18 cellular contexts compared by ENCODE assay signal in the genomic region with DNA sequence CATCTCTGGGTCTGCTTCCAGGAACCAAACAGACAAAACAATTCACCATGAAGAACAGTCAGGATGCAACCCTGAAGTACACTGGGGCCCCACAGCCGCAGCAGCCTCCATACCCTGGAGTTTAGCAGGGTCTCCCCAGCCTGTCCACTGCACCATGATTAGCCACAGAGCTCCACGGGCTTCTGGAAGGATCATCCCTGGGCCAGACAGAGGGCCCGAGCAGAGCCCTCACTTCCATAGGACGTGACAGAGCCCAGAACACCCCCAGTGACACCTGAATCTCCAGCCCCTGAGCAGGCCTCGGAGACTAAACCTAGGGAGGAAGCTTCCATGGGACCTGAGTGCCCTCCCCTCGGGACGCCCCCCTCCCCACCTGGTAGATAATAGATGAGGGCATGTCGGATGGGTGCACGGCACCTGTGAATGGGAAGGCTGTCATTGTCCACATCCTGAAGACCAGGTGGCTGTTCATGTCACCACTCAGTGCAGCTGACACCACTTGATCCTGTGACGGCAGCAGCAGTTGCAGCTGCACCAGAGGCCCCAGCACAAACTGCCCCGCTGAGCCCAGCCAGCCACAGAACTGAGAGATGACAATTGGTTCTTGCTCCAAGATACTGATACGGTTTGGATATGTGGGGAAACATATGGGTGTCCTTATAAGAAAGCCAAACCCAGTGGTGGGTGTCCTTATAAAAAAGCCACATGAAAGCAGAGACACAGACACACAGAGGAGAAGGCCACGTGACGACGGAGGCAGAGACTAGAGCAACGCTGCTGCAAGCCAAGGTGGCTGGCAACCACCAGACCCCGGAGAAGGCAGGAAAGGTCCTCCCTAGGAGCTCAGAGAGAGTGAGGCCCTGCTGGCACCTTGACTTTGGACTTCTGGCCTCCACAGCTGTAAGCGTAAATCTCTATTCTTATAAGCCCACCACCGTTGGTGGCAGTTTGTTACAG. TPM values are rescaled to one million over a fixed set of nuclear protein-coding genes. Genes with fewer than 3 reads are reported as not detected.
DNase-seq lines count a peak whose midpoint lies in the region; ATAC-seq, FAIRE-seq and TF ChIP-seq lines count a peak whose summit lies in the region.
"Had no signal": no experiment of that assay in that cellular context is flagged by ENCODE, and none has a peak within 500 bp of the region (broad histone marks: within the 10 kb centered on the region; RNA-seq: fewer than 3 reads in every experiment).

No MANE protein-coding gene starts in this region.

- H3K4me2 ChIP-seq in H1 (ENCODE audit: insufficient read depth in 1 of 2, low read depth in 2 of 2, low read length in 2 of 2), result no peak overlapping the region

- H2AFZ ChIP-seq in H1 (ENCODE audit: low read length), result no peak overlapping the region

- peaks cover 11 to 97% of the 10 kb centered on the region in 2 experiments for H3K79me2 ChIP-seq in H1 (ENCODE audit: control insufficient read depth in 1 of 2, insufficient read depth in 2 of 2, low read length in 2 of 2)

- intact Hi-C loops in left ventricle myocardium superior (cut with micrococcal nuclease), result no loop called here
- intact Hi-C loops in left ventricle myocardium inferior (cut with micrococcal nuclease), result no loop called here

- no peak overlapping the region for H2BK120ac ChIP-seq in H1 (replicated peaks; ENCODE audit: low read depth, low read length)

- H3K27ac ChIP-seq in left ventricle myocardium inferior (replicated peaks) (no peak overlapping the region), H1 (ENCODE audit: low read depth, low read length) (no peak overlapping the region)
- H3K27ac ChIP-seq: prostate gland, skin epidermis, WERI-Rb-1 had no signal

- no peak overlapping the region for H2AK5ac ChIP-seq in H1 (ENCODE audit: low read depth, low read length)

- peak; percentile 16 for DNase-seq in left ventricle myocardium superior
- DNase-seq in left ventricle myocardium inferior, result no peak
- DNase-seq in NAMALWA (ENCODE audit: low spot score), result peak; percentile 40
- no peak for DNase-seq in H1 (ENCODE audit: low read depth in 1 of 2, low spot score in 2 of 2)
- DNase-seq: activated CD4-positive, alpha-beta memory T cell treated with anti-CD3 and anti-CD28 coated beads, Interleukin-2, amount 10 ng/mL, durations not matched to agents 7 days and 5 days; activated T-cell treated with anti-CD3 and anti-CD28 coated beads, Interleukin-2, amount 50 U/mL, for 24 hours; left colon; NCI-H748 treated with DMSO at 0.1 percent for 48 hours; stimulated activated naive CD4-positive, alpha-beta T cell treated with Interleukin-2 at 50 U/mL for 16 hours; WERI-Rb-1 had no signal

- H2BK20ac ChIP-seq in H1 (ENCODE audit: low read length), result no peak overlapping the region

- H3K23ac ChIP-seq in H1 (ENCODE audit: insufficient read length), result no peak overlapping the region

- no peak overlapping the region for H3K14ac ChIP-seq in H1 (ENCODE audit: insufficient read length)

- FAIRE-seq in H1 (lab: Jason Lieb, UNC), result no peak
- FAIRE-seq: colon had no signal

- no peak overlapping the region for H3K9ac ChIP-seq in H1 (replicated peaks in 1 of 4; ENCODE audit: extremely low read depth in 1 of 4, low read depth in 3 of 4, low read length in 3 of 4)

- no peak for TF ChIP-seq CTCF in left ventricle myocardium inferior (IDR thresholded peaks at IDR 0.05; ENCODE audit: borderline replicate concordance)
- TF ChIP-seq CTCF in H1 (IDR thresholded peaks at IDR 0.05; ENCODE audit: control extremely low read depth in 1 of 3, insufficient read depth in 1 of 3, low read depth in 1 of 3, low read length in 3 of 3), result no peak

- TF ChIP-seq POLR2A in H1 (IDR thresholded peaks at IDR 0.05; ENCODE audit: control extremely low read depth in 1 of 2, low read depth in 2 of 2, low read length in 2 of 2), result no peak

- H3K9me3 ChIP-seq in left ventricle myocardium inferior (replicated peaks) (no peaks in the 10 kb centered on the region), H1 (ENCODE audit: insufficient read depth in 2 of 2, low read depth in 1 of 2, low read length in 1 of 2) (no peaks in the 10 kb centered on the region; a peak in 1 of 4 replicates)
- H3K9me3 ChIP-seq: Caco-2, prostate gland, tibial nerve had no signal

- H2BK15ac ChIP-seq in H1 (ENCODE audit: low read length), result no peak overlapping the region

- H3K4me3 ChIP-seq in left ventricle myocardium inferior (no peak overlapping the region), H1 (ENCODE audit: extremely low read depth in 1 of 4, insufficient read depth in 2 of 4, low read depth in 3 of 4, low read length in 4 of 4) (no peak overlapping the region)
- H3K4me3 ChIP-seq: prostate gland, skin epidermis, tibial nerve had no signal

- H3K36me3 ChIP-seq in left ventricle myocardium inferior (no peaks in the 10 kb centered on the region), H1 (ENCODE audit: control insufficient read depth in 2 of 4, insufficient read depth in 4 of 4, low read length in 3 of 4) (peaks cover 19 to 58% (median 33%) of the 10 kb centered on the region in 4 experiments; a peak in 7 of 8 replicates)
- H3K36me3 ChIP-seq: prostate gland, tibial nerve had no signal

- H3K18ac ChIP-seq in H1 (ENCODE audit: extremely low read depth, low read length), result no peak overlapping the region

- no peak overlapping the region for H4K5ac ChIP-seq in H1 (ENCODE audit: insufficient read length, low read depth, low read length)

- POLR2A ChIA-PET in H1 (lab: Charles Lee; ENCODE audit: partially characterized antibody), result interaction anchor here (0.9 to 18.0 kb wide), 5 partner anchors 8 to 24 kb away, joined by 3 to 291 read pairs (median 8); a partner anchor contains a TSS

- no peak overlapping the region for H3K4ac ChIP-seq in H1 (replicated peaks; ENCODE audit: insufficient read length, low read depth, low read length)

- no peak for TF ChIP-seq RAD21 in H1 (IDR thresholded peaks at IDR 0.05 in 1 of 2, conservative IDR thresholded peaks at IDR 0.05 in 1 of 2; ENCODE audit: low read depth in 2 of 2, low read length in 2 of 2)

- H3K27me3 ChIP-seq in left ventricle myocardium inferior (ENCODE audit: low read depth), result peaks cover 65% of the 10 kb centered on the region
- H3K27me3 ChIP-seq in H1 (replicated peaks in 1 of 4; ENCODE audit: control insufficient read depth in 3 of 4, extremely low read depth in 1 of 4, insufficient read depth in 3 of 4, low read length in 3 of 4), result no peaks in the 10 kb centered on the region

- H2BK12ac ChIP-seq in H1 (ENCODE audit: low read depth, low read length), result no peak overlapping the region

- TF ChIP-seq EP300 in H1 (IDR thresholded peaks at IDR 0.05; ENCODE audit: borderline replicate concordance in 1 of 2, low read depth in 2 of 2, low read length in 2 of 2), result no peak

- H3K23me2 ChIP-seq in H1 (ENCODE audit: low read depth, low read length), result no peaks in the 10 kb centered on the region; the same call in 1 of the 2 replicates

- no peak overlapping the region for H3K56ac ChIP-seq in H1 (replicated peaks; ENCODE audit: insufficient read length, low read depth, low read length)

- WGBS in H1 (ENCODE audit: extremely low coverage in 1 of 2, insufficient coverage in 1 of 2, insufficient read length in 1 of 2, insufficient replicate concordance in 2 of 2, low coverage in 1 of 2, low lambda C conversion rate in 2 of 2, missing lambda C conversion rate in 1 of 2), 2 experiments, result 92% methylated on average over 16 of the region's 19 CpGs; no CpG with 5 or more reads in 1 of the 2 experiments

- CTCF ChIA-PET in H1 (lab: Charles Lee; ENCODE audit: partially characterized antibody), result interaction anchor here (1.2 to 2.0 kb wide), 3 partner anchors 9 to 43 kb away, joined by 3 to 5 read pairs (median 3); no protein-coding TSS in a partner anchor

- no peak overlapping the region for H2BK5ac ChIP-seq in H1 (ENCODE audit: low read depth, low read length)

- H4K20me1 ChIP-seq in H1 (replicated peaks in 1 of 2; ENCODE audit: control insufficient read depth in 1 of 2, insufficient read depth in 2 of 2, low read length in 2 of 2), result peaks cover 46 to 53% of the 10 kb centered on the region in 2 experiments

- H3K79me1 ChIP-seq in H1 (ENCODE audit: low read depth, low read length), result peaks cover 34% of the 10 kb centered on the region

- ATAC-seq in left ventricle myocardium superior (no peak), GM19463 (IDR thresholded peaks at IDR 0.05; ENCODE audit: unreplicated experiment) (no peak), GM19395 (IDR thresholded peaks at IDR 0.05; ENCODE audit: unreplicated experiment) (no peak), HG03565 (IDR thresholded peaks at IDR 0.05; ENCODE audit: unreplicated experiment) (no peak)
- ATAC-seq: left colon had no signal

- peak overlapping the region; percentile 15 for H4K8ac ChIP-seq in H1 (ENCODE audit: extremely low read depth, insufficient read depth, low read length)

- no peaks in the 10 kb centered on the region for H3K4me1 ChIP-seq in left ventricle myocardium inferior
- H3K4me1 ChIP-seq in H1 (replicated peaks in 1 of 4; ENCODE audit: control insufficient read depth in 3 of 4, insufficient read depth in 4 of 4, low read length in 3 of 4), result peaks cover 0 to 11% (median 8%) of the 10 kb centered on the region in 4 experiments; a peak in 5 of 7 replicates
- H3K4me1 ChIP-seq: Caco-2 had no signal

- H4K91ac ChIP-seq in H1 (replicated peaks; ENCODE audit: insufficient read length, low read length), result no peak overlapping the region

TF ChIP-seq in H1, 55 proteins besides CTCF, POLR2A, EP300 and RAD21:
- TF ChIP-seq JUND (IDR thresholded peaks at IDR 0.05; ENCODE audit: low read length), result no peak

RNA-seq across cellular contexts. Expression of a gene that starts 23.2 kb away (rescaled TPM):
- total RNA-seq in left ventricle myocardium superior (1.6 TPM), left ventricle myocardium inferior (2.0 TPM)
- 267 and 281 TPM in 2 replicates for total RNA-seq in H1 (2021; fragmentation: NEBNext Ultra II Directional; extraction: Animal tissue kit (Norgen Biotek cat#: 25700))
- 61.3 and 83.2 TPM in 2 replicates for polyA plus RNA-seq in H1 (2011; rRNA removed)
- polyA plus RNA-seq in H1 (2011; cell fraction: cytosol; rRNA removed), result 37.7 TPM
- polyA plus RNA-seq in H1 (2011; cell fraction: nucleus; rRNA removed), result 305 TPM
- polyA plus RNA-seq in H1 (2012, experiment 1 of 2), result 111 to 171 TPM (median 154 TPM) in 4 replicates
- 110 TPM for polyA plus RNA-seq in H1 (2012, experiment 2 of 2)
- polyA plus RNA-seq in H1 (2013, experiment 1 of 2), result 161 TPM
- 135 TPM for polyA plus RNA-seq in H1 (2013, experiment 2 of 2)
- 314 and 356 TPM in 2 replicates for polyA minus RNA-seq in H1 (2011; rRNA and poly(A)+ RNA removed)
- 97.5 TPM for polyA minus RNA-seq in H1 (2011; cell fraction: cytosol; rRNA and poly(A)+ RNA removed)
- polyA minus RNA-seq in H1 (2011; cell fraction: nucleus; rRNA and poly(A)+ RNA removed), result 239 TPM

Comparison
In these comparisons a context has a peak if more than half of its experiments do, and no peak if none do; other contexts are left out.
1. DNase-seq: peak in left ventricle myocardium superior (single experiment) and NAMALWA (single experiment); none in left ventricle myocardium inferior (single experiment) and H1 (0 of 2).
2. RNA of a gene that starts 23.2 kb away (total RNA-seq): 267 to 281 TPM in H1; 2.0 TPM in left ventricle myocardium inferior (single experiment) and 1.6 TPM in left ventricle myocardium superior (single experiment); every median in the first group is over 10 times any median in the second.